In the genomic region with DNA sequence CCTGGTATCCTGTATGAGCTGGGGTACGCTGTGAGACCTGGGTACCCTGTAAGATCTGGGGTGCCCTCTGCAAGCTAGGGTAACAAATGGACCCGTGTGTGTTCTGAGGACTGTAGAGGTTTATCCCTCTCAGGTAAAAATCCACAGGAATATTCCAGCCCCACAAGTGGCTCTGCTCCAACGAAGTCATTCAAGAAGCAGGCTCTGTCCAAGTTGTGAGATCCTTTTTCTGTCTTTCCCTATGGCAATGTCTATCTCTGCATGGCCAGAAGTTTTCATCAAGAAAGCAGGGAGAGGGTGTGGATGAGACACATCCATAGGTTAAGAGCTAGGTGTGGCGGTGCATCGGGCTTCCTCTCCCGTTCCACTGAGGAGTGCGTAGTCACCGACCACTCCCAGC, we compare ENCODE assay signal across 6 cellular contexts.
"Had no signal": no experiment of that assay in that cellular context is flagged by ENCODE, and none has a peak within 500 bp of the region (broad histone marks: within the 10 kb centered on the region; RNA-seq: fewer than 3 reads in every experiment).

No MANE protein-coding gene starts in this region.

- ATAC-seq: K562 had no signal

- DNase-seq: GM23248, GOT3, H9, HCEC 1CT, IMR-90 had no signal

- H3K27ac ChIP-seq: GM23248 had no signal

- H3K4me3 ChIP-seq: GM23248, K562 had no signal
